In genomic region chr2:27663463-27664244, GRCh38 we compare ENCODE assay signal across 8 cellular contexts. TPM values are rescaled to one million over a fixed set of nuclear protein-coding genes. Genes with fewer than 3 reads are reported as not detected.
DNase-seq lines count a peak whose midpoint lies in the region; ATAC-seq and TF ChIP-seq lines count a peak whose summit lies in the region.

Gene SLC4A1AP (plus strand): TSS chr2:27663889. CDS start chr2:27663915, 26 bp downstream.
Gene SUPT7L (minus strand): TSS chr2:27663614. CDS start chr2:27662192, 1,422 bp downstream.

- ATAC-seq in HG02571 (IDR thresholded peaks at IDR 0.05; ENCODE audit: unreplicated experiment) (peak; percentile 78), Right ventricle myocardium inferior (peak; percentile 85)
- ATAC-seq in activated naive CD8-positive, alpha-beta T cell treated with anti-CD3 and anti-CD28 coated beads, Interleukin-2, amount 10 ng/mL, durations not matched to agents 7 days and 5 days (ENCODE audit: low read depth), result peak; percentile 74

- peak; percentile 29 for TF ChIP-seq POLR2A in ovary (IDR thresholded peaks at IDR 0.05)

- H3K9me3 ChIP-seq in ovary, result no peaks in the 10 kb centered on the region
- H3K9me3 ChIP-seq in thymus (ENCODE audit: control insufficient read depth), result no peaks in the 10 kb centered on the region

- peaks cover 10% of the 10 kb centered on the region for H3K4me1 ChIP-seq in ovary (ENCODE audit: insufficient read depth)
- H3K4me1 ChIP-seq in thymus (ENCODE audit: control insufficient read depth, insufficient read depth, low read length), result peaks cover 15% of the 10 kb centered on the region

- H3K4me3 Mint-ChIP-seq in activated naive CD8-positive, alpha-beta T cell treated with anti-CD3 and anti-CD28 coated beads, Interleukin-2, amount 10 ng/mL, durations not matched to agents 7 days and 5 days, result peak within 1 kb of the TSS; percentile 99

- no peaks in the 10 kb centered on the region for H3K9me3 Mint-ChIP-seq in activated naive CD8-positive, alpha-beta T cell treated with anti-CD3 and anti-CD28 coated beads, Interleukin-2, amount 10 ng/mL, durations not matched to agents 7 days and 5 days

- WGBS in ovary, 3 donors, result 0% methylated on average over 48 of the region's 48 CpGs
- WGBS in thymus, result under 1% methylated on average over 48 of the region's 48 CpGs

- H3K27me3 ChIP-seq in ovary (no peaks in the 10 kb centered on the region), thymus (ENCODE audit: control insufficient read depth, insufficient read depth) (no peaks in the 10 kb centered on the region)

- peaks cover 34% of the 10 kb centered on the region for H3K4me1 Mint-ChIP-seq in activated naive CD8-positive, alpha-beta T cell treated with anti-CD3 and anti-CD28 coated beads, Interleukin-2, amount 10 ng/mL, durations not matched to agents 7 days and 5 days

- H3K4me3 ChIP-seq in ovary (peak within 1 kb of the TSS; percentile 77), thymus (ENCODE audit: low read length) (peak within 1 kb of the TSS; percentile 81)

- H3K36me3 Mint-ChIP-seq in activated naive CD8-positive, alpha-beta T cell treated with anti-CD3 and anti-CD28 coated beads, Interleukin-2, amount 10 ng/mL, durations not matched to agents 7 days and 5 days, result peaks cover 21% of the 10 kb centered on the region

- DNase-seq in GF-D8 (lab: John Stamatoyannopoulos, UW), result peak; percentile 59
- DNase-seq in NCI-H1092 treated with DMSO at 0.1 percent for 48 hours (lab: John Stamatoyannopoulos, UW), result peak; percentile 75
- DNase-seq in SKM-1 treated with dmso at 0.1 percent for 144 hours (lab: John Stamatoyannopoulos, UW; ENCODE audit: unreplicated experiment), result peak; percentile 81
- DNase-seq in activated naive CD8-positive, alpha-beta T cell treated with anti-CD3 and anti-CD28 coated beads, Interleukin-2, amount 10 ng/mL, durations not matched to agents 7 days and 5 days, result peak; percentile 82
- DNase-seq in Right ventricle myocardium inferior (ENCODE audit: missing footprints), result no peak
- DNase-seq in ovary, result peak; percentile 66 to 78 (median 68)

- no peaks in the 10 kb centered on the region for H3K36me3 ChIP-seq in ovary
- H3K36me3 ChIP-seq in thymus (ENCODE audit: control insufficient read depth, insufficient read depth), result peaks cover 25% of the 10 kb centered on the region

- H3K27ac Mint-ChIP-seq in activated naive CD8-positive, alpha-beta T cell treated with anti-CD3 and anti-CD28 coated beads, Interleukin-2, amount 10 ng/mL, durations not matched to agents 7 days and 5 days, result peak within 1 kb of the TSS; percentile 100

- POLR2A ChIA-PET in activated naive CD8-positive, alpha-beta T cell treated with anti-CD3 and anti-CD28 coated beads, Interleukin-2, amount 10 ng/mL, durations not matched to agents 7 days and 5 days (lab: Charles Lee), result interaction anchor here (0.8 to 2.0 kb wide), 12 partner anchors 13 to 309 kb away, joined by 3 to 12 read pairs (median 6); partner anchors contain the start of genes CCDC121, GPN1, NRBP1 and PPM1G

- no peak for TF ChIP-seq CTCF in ovary (IDR thresholded peaks at IDR 0.05)

- no peaks in the 10 kb centered on the region for H3K27me3 Mint-ChIP-seq in activated naive CD8-positive, alpha-beta T cell treated with anti-CD3 and anti-CD28 coated beads, Interleukin-2, amount 10 ng/mL, durations not matched to agents 7 days and 5 days

- intact Hi-C loops in Right ventricle myocardium inferior (cut with DNase I) (no loop called here), ovary (cut with DNase I) (no loop called here)

- peak within 1 kb of the TSS; percentile 72 to 86 for H3K27ac ChIP-seq in ovary
- H3K27ac ChIP-seq in thymus (ENCODE audit: low read depth), result peak within 1 kb of the TSS; percentile 94

- no peak for TF ChIP-seq EP300 in ovary (IDR thresholded peaks at IDR 0.05)

RNA-seq across cellular contexts. Expression of gene SLC4A1AP, which starts in this region (rescaled TPM):
- total RNA-seq in activated naive CD8-positive, alpha-beta T cell treated with anti-CD3 and anti-CD28 coated beads, Interleukin-2, amount 10 ng/mL, durations not matched to agents 7 days and 5 days, result 10 to 100 TPM; 25.1 to 27.4 TPM
- total RNA-seq in Right ventricle myocardium inferior, result 20.6 TPM
- 10 to 100 TPM; 15.0 to 19.2 (median 16.2) TPM for total RNA-seq in ovary
- 10 to 100 TPM; 14.6 to 22.0 TPM for polyA plus RNA-seq in ovary
- 21.7 TPM for polyA plus RNA-seq in thymus

RNA-seq across cellular contexts. Expression of gene SUPT7L, which starts in this region (rescaled TPM):
- 10 to 100 TPM; 42.8 to 43.4 TPM for total RNA-seq in activated naive CD8-positive, alpha-beta T cell treated with anti-CD3 and anti-CD28 coated beads, Interleukin-2, amount 10 ng/mL, durations not matched to agents 7 days and 5 days
- total RNA-seq in Right ventricle myocardium inferior (26.3 TPM), ovary (10 to 100 TPM; 20.4 to 29.2 (median 24.5) TPM)
- polyA plus RNA-seq in ovary (10 to 100 TPM; 22.1 to 37.7 TPM), thymus (53.8 TPM)
